In the genomic region with DNA sequence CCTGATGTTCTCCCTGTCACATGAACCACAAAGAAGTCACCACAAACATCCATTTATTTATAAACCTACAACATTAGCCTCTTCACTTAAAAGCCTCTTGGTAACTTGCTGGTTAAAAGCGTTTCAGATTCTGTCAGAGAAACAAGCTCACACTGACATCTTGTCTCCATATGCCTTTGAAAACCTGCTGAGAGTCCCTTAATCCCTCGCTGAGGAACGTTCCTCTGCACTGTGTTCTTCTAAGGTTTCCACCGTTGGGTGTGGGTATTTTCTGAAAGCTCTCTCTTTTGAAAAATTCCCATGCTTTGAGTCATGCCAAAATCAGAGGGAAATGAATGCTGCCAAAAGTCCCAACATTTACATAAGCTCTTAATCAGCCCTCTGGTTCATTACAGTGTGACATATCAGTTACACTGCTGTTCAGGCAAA, we compare ENCODE assay signal across 9 cellular contexts.
DNase-seq lines count a peak whose midpoint lies in the region; ATAC-seq, FAIRE-seq and TF ChIP-seq lines count a peak whose summit lies in the region.
"Had no signal": no experiment of that assay in that cellular context is flagged by ENCODE, and none has a peak within 500 bp of the region (broad histone marks: within the 10 kb centered on the region; RNA-seq: fewer than 3 reads in every experiment).

No MANE protein-coding gene starts in this region.

- intact Hi-C loops in HepG2 (cut with micrococcal nuclease; ENCODE audit: unreplicated experiment): no loop called here

- peak overlapping the region; percentile 44; the same call in 1 of the 2 replicates for H3K27ac ChIP-seq in HUES6 (ENCODE audit: low read depth, low read length)
- H3K27ac ChIP-seq in HepG2 (ENCODE audit: extremely low read length, insufficient read depth, low read length): no peak overlapping the region

- BruUV-seq in HepG2 (replicated peaks; lab: Mats Ljungman, UMichigan): no TSS peak

- H3K4me1 ChIP-seq in HUES6 (ENCODE audit: control insufficient read depth, insufficient read depth, low read length): peaks cover 30% of the 10 kb centered on the region
- peaks cover 49% of the 10 kb centered on the region for H3K4me1 ChIP-seq in HepG2 (ENCODE audit: insufficient read depth, low read length)

- H3K4me3 ChIP-seq in HUES6 (ENCODE audit: low read depth, low read length) (no peak overlapping the region), bronchial epithelial cell (ENCODE audit: low read depth, low read length) (no peak overlapping the region), HepG2 (replicated peaks in 1 of 3; ENCODE audit: insufficient read depth in 1 of 3, low read depth in 2 of 3, low read length in 3 of 3) (no peak overlapping the region)

- in situ Hi-C loops in HepG2 (cut with HindIII; ENCODE audit: extremely low pct_ligation_motif_present, low pct_unique_long_range_greater_than_20kb): no loop called here

- 0% methylated on average over 4 of the region's 4 CpGs for WGBS in HepG2 (ENCODE audit: low lambda C conversion rate)

- H3K9ac ChIP-seq in HUES6 (ENCODE audit: low read length): peak overlapping the region; percentile 31
- H3K9ac ChIP-seq in HepG2 (ENCODE audit: insufficient read depth, low read depth, low read length): no peak overlapping the region

- no peak for ATAC-seq in HepG2

- POLR2A ChIA-PET in HepG2 (lab: Yijun Ruan, JAX): no interaction called here

- no peaks in the 10 kb centered on the region for H3K27me3 ChIP-seq in HUES6 (ENCODE audit: control insufficient read depth, insufficient read depth, low read length)
- no peaks in the 10 kb centered on the region for H3K27me3 ChIP-seq in bronchial epithelial cell (ENCODE audit: control insufficient read depth, insufficient read depth, low read length)
- H3K27me3 ChIP-seq in HepG2 (ENCODE audit: control insufficient read depth in 1 of 2, insufficient read depth in 2 of 2, low read length in 2 of 2): no peaks in the 10 kb centered on the region

- no peaks in the 10 kb centered on the region for H3K79me2 ChIP-seq in HepG2 (ENCODE audit: insufficient read depth, low read length)

- H4K20me1 ChIP-seq in HepG2 (ENCODE audit: insufficient read depth, low read length): no peaks in the 10 kb centered on the region

- TF ChIP-seq EP300 in HepG2 (IDR thresholded peaks at IDR 0.05; ENCODE audit: low read depth in 2 of 2, low read length in 2 of 2): no peak
- TF ChIP-seq EP300 in HepG2 (CRISPR knock-in tag; IDR thresholded peaks at IDR 0.05; ENCODE audit: borderline replicate concordance): no peak

- no peak overlapping the region for H3K4me2 ChIP-seq in HepG2 (ENCODE audit: low read depth, low read length)

- H3K9me3 ChIP-seq in HUES6 (ENCODE audit: control insufficient read depth, insufficient read depth, low read depth, low read length) (no peaks in the 10 kb centered on the region), HepG2 (ENCODE audit: low read length) (no peaks in the 10 kb centered on the region)

- H2AFZ ChIP-seq in HepG2 (ENCODE audit: low read length): peak overlapping the region; percentile 17

- CTCF ChIA-PET in HepG2 (lab: Yijun Ruan, JAX; ENCODE audit: low intra/inter-chr PET ratio, low total read pairs): no interaction called here

- TF ChIP-seq POLR2A in HepG2 (IDR thresholded peaks at IDR 0.05; ENCODE audit: insufficient read depth in 1 of 2, low read depth in 2 of 2, low read length in 2 of 2) (no peak), GM12892 (IDR thresholded peaks at IDR 0.05; ENCODE audit: low read depth, low read length) (no peak)

- TF ChIP-seq CTCF in bronchial epithelial cell (IDR thresholded peaks at IDR 0.05; ENCODE audit: insufficient read depth, low read length, severe bottlenecking): no peak
- no peak for TF ChIP-seq CTCF in HepG2 (CRISPR knock-in tag; IDR thresholded peaks at IDR 0.05)

- H3K36me3 ChIP-seq in HUES6 (ENCODE audit: control insufficient read depth, insufficient read depth, low read length): peaks cover 23% of the 10 kb centered on the region; the same call in 1 of the 2 replicates
- H3K36me3 ChIP-seq in bronchial epithelial cell (ENCODE audit: control insufficient read depth, insufficient read depth, low read length): no peaks in the 10 kb centered on the region
- no peaks in the 10 kb centered on the region for H3K36me3 ChIP-seq in HepG2 (replicated peaks in 1 of 2; ENCODE audit: control insufficient read depth in 1 of 2, insufficient read depth in 2 of 2, low read length in 2 of 2)

- FAIRE-seq in bronchial epithelial cell (lab: Jason Lieb, UNC): no peak
- FAIRE-seq in HepG2 (lab: Jason Lieb, UNC): no peak
- FAIRE-seq in GM12892 (lab: Jason Lieb, UNC): no peak
- FAIRE-seq: G401.6 had no signal

- DNase-seq in Ammon's horn (ENCODE audit: low spot score) (peak; percentile 53), bronchial epithelial cell (ENCODE audit: low read depth) (peak; percentile 94), HepG2 (ENCODE audit: low spot score) (no peak), GM12892 (ENCODE audit: insufficient read length) (no peak), activated T-cell treated with anti-CD3 and anti-CD28 coated beads for 4 hours (no peak), COR-L47 (lab: John Stamatoyannopoulos, UW) (no peak)
- no peak for DNase-seq in effector CD8-positive, alpha-beta T cell (lab: John Stamatoyannopoulos, UW)

- no peak for TF ChIP-seq RAD21 in HepG2 (CRISPR knock-in tag; IDR thresholded peaks at IDR 0.05)

TF ChIP-seq in HepG2, 621 proteins besides CTCF, POLR2A, EP300 and RAD21:
- TF ChIP-seq RFXANK (CRISPR knock-in tag; IDR thresholded peaks at IDR 0.05) (no peak), MAFK (conservative IDR thresholded peaks at IDR 0.05 in 1 of 2, IDR thresholded peaks at IDR 0.05 in 1 of 2; ENCODE audit: low read length in 2 of 2) (no peak)
- TF ChIP-seq, protein P1, sequence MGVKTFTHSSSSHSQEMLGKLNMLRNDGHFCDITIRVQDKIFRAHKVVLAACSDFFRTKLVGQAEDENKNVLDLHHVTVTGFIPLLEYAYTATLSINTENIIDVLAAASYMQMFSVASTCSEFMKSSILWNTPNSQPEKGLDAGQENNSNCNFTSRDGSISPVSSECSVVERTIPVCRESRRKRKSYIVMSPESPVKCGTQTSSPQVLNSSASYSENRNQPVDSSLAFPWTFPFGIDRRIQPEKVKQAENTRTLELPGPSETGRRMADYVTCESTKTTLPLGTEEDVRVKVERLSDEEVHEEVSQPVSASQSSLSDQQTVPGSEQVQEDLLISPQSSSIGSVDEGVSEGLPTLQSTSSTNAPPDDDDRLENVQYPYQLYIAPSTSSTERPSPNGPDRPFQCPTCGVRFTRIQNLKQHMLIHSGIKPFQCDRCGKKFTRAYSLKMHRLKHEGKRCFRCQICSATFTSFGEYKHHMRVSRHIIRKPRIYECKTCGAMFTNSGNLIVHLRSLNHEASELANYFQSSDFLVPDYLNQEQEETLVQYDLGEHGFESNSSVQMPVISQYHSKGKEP (CRISPR knock-in tag; IDR thresholded peaks at IDR 0.05): no peak
TF ChIP-seq in HepG2: peak in this region for 0.

Comparison
In these comparisons a context has a peak if more than half of its experiments do, and no peak if none do; other contexts are left out.
1. DNase-seq: peak in Ammon's horn (single experiment) and bronchial epithelial cell (single experiment); none in HepG2 (single experiment), GM12892 (single experiment), activated T-cell treated with anti-CD3 and anti-CD28 coated beads for 4 hours (single experiment), effector CD8-positive, alpha-beta T cell (single experiment) and COR-L47 (single experiment).